In genomic region chr2:134301099-134301970, GRCh38 we compare ENCODE assay signal across 10 cellular contexts. TPM values are rescaled to one million over a fixed set of nuclear protein-coding genes. Genes with fewer than 3 reads are reported as not detected.
DNase-seq lines count a peak whose midpoint lies in the region; TF ChIP-seq lines count a peak whose summit lies in the region.
"Had no signal": no experiment of that assay in that cellular context is flagged by ENCODE, and none has a peak within 500 bp of the region (broad histone marks: within the 10 kb centered on the region; RNA-seq: fewer than 3 reads in every experiment).

No MANE protein-coding gene starts in this region.

- H3K36me3 Mint-ChIP-seq in neural crest cell (ENCODE audit: low read depth), result peaks cover 2% of the 10 kb centered on the region
- H3K36me3 Mint-ChIP-seq in immature natural killer cell, result peaks cover 14 to 18% (median 16%) of the 10 kb centered on the region in 3 donors
- H3K36me3 Mint-ChIP-seq in Caco-2 (ENCODE audit: insufficient read depth, unreplicated experiment), result no peaks in the 10 kb centered on the region
- H3K36me3 Mint-ChIP-seq in CD8-positive, alpha-beta memory T cell, result peaks cover 2 to 13% (median 12%) of the 10 kb centered on the region in 3 donors

- H3K27me3 ChIP-seq in MG63 (no peaks in the 10 kb centered on the region), Caco-2 (replicated peaks; ENCODE audit: control insufficient read depth, insufficient read depth, low read length) (no peaks in the 10 kb centered on the region)
- no peaks in the 10 kb centered on the region for H3K27me3 ChIP-seq in CD8-positive, alpha-beta memory T cell (ENCODE audit: insufficient read depth, low read length, poor library complexity, severe bottlenecking)
- H3K27me3 ChIP-seq: esophagus squamous epithelium had no signal

- H3K4me1 Mint-ChIP-seq in neural crest cell, result peaks cover 3% of the 10 kb centered on the region
- H3K4me1 Mint-ChIP-seq in immature natural killer cell, result peaks cover 7 to 17% of the 10 kb centered on the region in 2 donors
- H3K4me1 Mint-ChIP-seq in Caco-2 (ENCODE audit: low read depth, unreplicated experiment), result no peaks in the 10 kb centered on the region
- H3K4me1 Mint-ChIP-seq in CD8-positive, alpha-beta memory T cell, result peaks cover 47 to 84% (median 71%) of the 10 kb centered on the region in 3 donors

- H3K4me3 Mint-ChIP-seq in neural crest cell (no peak overlapping the region), immature natural killer cell (no peak overlapping the region), Caco-2 (ENCODE audit: unreplicated experiment) (no peak overlapping the region)
- H3K4me3 Mint-ChIP-seq in CD8-positive, alpha-beta memory T cell, result peak overlapping the region in 1 of 7 donors; percentile 30

- BruUV-seq in Caco-2 (replicated peaks; lab: Mats Ljungman, UMichigan), result no TSS peak

- H3K36me3 ChIP-seq in MG63, result no peaks in the 10 kb centered on the region
- H3K36me3 ChIP-seq in Caco-2 (ENCODE audit: control insufficient read depth, insufficient read depth, low read length), result no peaks in the 10 kb centered on the region
- no peaks in the 10 kb centered on the region for H3K36me3 ChIP-seq in CD8-positive, alpha-beta memory T cell (ENCODE audit: insufficient read depth, low read length)
- H3K36me3 ChIP-seq: esophagus squamous epithelium had no signal

- H3K27ac Mint-ChIP-seq in neural crest cell (ENCODE audit: unreplicated experiment), result peak overlapping the region; percentile 60
- no peak overlapping the region for H3K27ac Mint-ChIP-seq in immature natural killer cell
- H3K27ac Mint-ChIP-seq in Caco-2 (ENCODE audit: unreplicated experiment), result no peak overlapping the region
- peak overlapping the region in 3 of 8 donors; percentile 2 to 73 (median 17) for H3K27ac Mint-ChIP-seq in CD8-positive, alpha-beta memory T cell

- CTCF ChIA-PET in Caco-2 (lab: Charles Lee), result no interaction called here
- CTCF ChIA-PET in CD8-positive, alpha-beta memory T cell (lab: Charles Lee), result interaction anchor here (0.6 kb wide), 1 partner anchor 18 kb away, joined by 3 read pairs; no protein-coding TSS in a partner anchor

- POLR2A ChIA-PET in Caco-2 (lab: Charles Lee), result no interaction called here
- POLR2A ChIA-PET in CD8-positive, alpha-beta memory T cell (lab: Charles Lee), result no interaction called here

- no peaks in the 10 kb centered on the region for H3K9me3 Mint-ChIP-seq in neural crest cell
- no peaks in the 10 kb centered on the region for H3K9me3 Mint-ChIP-seq in immature natural killer cell
- no peaks in the 10 kb centered on the region for H3K9me3 Mint-ChIP-seq in Caco-2 (ENCODE audit: unreplicated experiment)
- H3K9me3 Mint-ChIP-seq in CD8-positive, alpha-beta memory T cell, result no peaks in the 10 kb centered on the region

- H3K27me3 Mint-ChIP-seq in neural crest cell (ENCODE audit: low read depth), result no peaks in the 10 kb centered on the region
- H3K27me3 Mint-ChIP-seq in immature natural killer cell (ENCODE audit: low read depth in 3 of 3), result peaks cover 0 to 2% (median 0%) of the 10 kb centered on the region in 3 donors
- H3K27me3 Mint-ChIP-seq in Caco-2 (ENCODE audit: insufficient read depth, unreplicated experiment), result no peaks in the 10 kb centered on the region
- H3K27me3 Mint-ChIP-seq in CD8-positive, alpha-beta memory T cell, result peaks cover 0 to 3% of the 10 kb centered on the region in 2 donors

- intact Hi-C loops in Caco-2 (cut with micrococcal nuclease; ENCODE audit: unreplicated experiment), result no loop called here

- no peak overlapping the region for H3K27ac ChIP-seq in coronary artery
- no peak overlapping the region for H3K27ac ChIP-seq in CD8-positive, alpha-beta memory T cell (ENCODE audit: low read depth, low read length)
- H3K27ac ChIP-seq: esophagus squamous epithelium had no signal

- TF ChIP-seq CTCF in coronary artery (IDR thresholded peaks at IDR 0.05) (no peak), neural crest cell (conservative IDR thresholded peaks at IDR 0.05) (no peak), Caco-2 (IDR thresholded peaks at IDR 0.05; ENCODE audit: insufficient read depth in 1 of 2, low read depth in 1 of 2, low read length in 1 of 2, severe bottlenecking in 1 of 2, unreplicated experiment in 1 of 2) (no peak)

- H3K4me1 ChIP-seq in Caco-2, result no peaks in the 10 kb centered on the region
- peaks cover 6% of the 10 kb centered on the region for H3K4me1 ChIP-seq in CD8-positive, alpha-beta memory T cell (ENCODE audit: insufficient read depth, low read length)

- H3K4me3 ChIP-seq in MG63 (no peak overlapping the region), coronary artery (peak overlapping the region; percentile 15), Caco-2 (ENCODE audit: low read depth, low read length) (no peak overlapping the region)
- H3K4me3 ChIP-seq in CD8-positive, alpha-beta memory T cell (ENCODE audit: low read length), result no peak overlapping the region
- H3K4me3 ChIP-seq: esophagus squamous epithelium had no signal

- peak; percentile 52 for DNase-seq in COLO829 (ENCODE audit: low spot score)
- DNase-seq in MG63, result peak; percentile 40
- no peak for DNase-seq in coronary artery (ENCODE audit: low spot score)
- DNase-seq in neural crest cell (ENCODE audit: low read depth, low spot score), result no peak
- DNase-seq in immature natural killer cell, result no peak
- no peak for DNase-seq in glomerular visceral epithelial cell (ENCODE audit: extremely low spot score)
- no peak for DNase-seq in Caco-2
- DNase-seq in CD8-positive, alpha-beta memory T cell, result no peak
- DNase-seq: esophagus squamous epithelium, NCI-H1436 had no signal

- H3K9me3 ChIP-seq in MG63 (no peaks in the 10 kb centered on the region), Caco-2 (no peaks in the 10 kb centered on the region)
- no peaks in the 10 kb centered on the region for H3K9me3 ChIP-seq in CD8-positive, alpha-beta memory T cell (ENCODE audit: low read length)
- H3K9me3 ChIP-seq: esophagus squamous epithelium had no signal

RNA-seq across cellular contexts. Expression of gene MGAT5, which starts 47.5 kb away (rescaled TPM):
- total RNA-seq in MG63 (2014; rRNA removed; shearing (Covaris generic); ENCODE audit: low replicate concordance), result 7.8 and 11.5 TPM in 2 replicates
- total RNA-seq in neural crest cell (34.2 and 36.8 TPM in 2 replicates), Caco-2 (2022) (21.7 and 22.1 TPM in 2 replicates)
- polyA plus RNA-seq in immature natural killer cell, result 1 to 10 TPM; 2.2 to 7.3 (median 4.0) TPM
- 10 to 100 TPM; 40.9 to 42.4 TPM for total RNA-seq in CD8-positive, alpha-beta memory T cell
- polyA plus RNA-seq in CD8-positive, alpha-beta memory T cell, result 6.4 TPM

Comparison
In these comparisons a context has a peak if more than half of its experiments do, and no peak if none do; other contexts are left out.
1. DNase-seq: peak in COLO829 (single experiment) and MG63 (single experiment); none in coronary artery (single experiment), neural crest cell (single experiment), immature natural killer cell (0 of 3), glomerular visceral epithelial cell (single experiment), Caco-2 (0 of 2) and CD8-positive, alpha-beta memory T cell (0 of 5).